ENCODE assay signal across 13 cellular contexts in genomic region chr2:174664084-174664759, GRCh38.
A peak's percentile ranks its signal among the peaks of the same experiment; 100 is the strongest.
DNase-seq lines count a peak whose midpoint lies in the region; ATAC-seq and TF ChIP-seq lines count a peak whose summit lies in the region.
"Had no signal": no experiment of that assay in that cellular context is flagged by ENCODE, and none has a peak within 500 bp of the region (broad histone marks: within the 10 kb centered on the region; RNA-seq: fewer than 3 reads in every experiment).

No MANE protein-coding gene starts in this region.

- 91% methylated on average over 7 of the region's 7 CpGs for WGBS in smooth muscle cell (ENCODE audit: low lambda C conversion rate)

- no peak overlapping the region for H3K4me3 ChIP-seq in CD4-positive, alpha-beta memory T cell (ENCODE audit: low read length in 2 of 2)
- H3K4me3 ChIP-seq in SJSA1, result no peak overlapping the region
- H3K4me3 ChIP-seq in smooth muscle cell, result no peak overlapping the region
- H3K4me3 ChIP-seq: BLaER1 treated with 17β-estradiol and CSF1 and Interleukin-3, amounts not matched to agents 10 nM and 100 nM had no signal

- no peaks in the 10 kb centered on the region for H3K9me3 ChIP-seq in CD4-positive, alpha-beta memory T cell (ENCODE audit: control insufficient read depth in 1 of 2, low read length in 2 of 2)
- H3K9me3 ChIP-seq in SJSA1 (replicated peaks) (no peaks in the 10 kb centered on the region), smooth muscle cell (replicated peaks; ENCODE audit: low read depth) (no peaks in the 10 kb centered on the region)

- H3K36me3 ChIP-seq in CD4-positive, alpha-beta memory T cell (ENCODE audit: insufficient read depth, low read length), result no peaks in the 10 kb centered on the region
- H3K36me3 ChIP-seq in SJSA1 (peaks cover 14% of the 10 kb centered on the region), smooth muscle cell (ENCODE audit: low read depth) (no peaks in the 10 kb centered on the region)
- H3K36me3 ChIP-seq: BLaER1 treated with 17β-estradiol and CSF1 and Interleukin-3, amounts not matched to agents 10 nM and 100 nM had no signal

- H3K27me3 ChIP-seq in CD4-positive, alpha-beta memory T cell (ENCODE audit: insufficient read depth, low read length), result no peaks in the 10 kb centered on the region
- H3K27me3 ChIP-seq in SJSA1 (replicated peaks) (no peaks in the 10 kb centered on the region), smooth muscle cell (ENCODE audit: low read depth) (no peaks in the 10 kb centered on the region)

- H3K4me1 Mint-ChIP-seq in CD4-positive, alpha-beta memory T cell, result peaks cover 8 to 44% (median 30%) of the 10 kb centered on the region in 4 donors

- H3K27me3 Mint-ChIP-seq in CD4-positive, alpha-beta memory T cell, result no peaks in the 10 kb centered on the region

- peak overlapping the region; percentile 9 for H3K9ac ChIP-seq in smooth muscle cell (ENCODE audit: low read depth)
- H3K9ac ChIP-seq: BLaER1 treated with 17β-estradiol and CSF1 and Interleukin-3, amounts not matched to agents 10 nM and 100 nM had no signal

- H3K36me3 Mint-ChIP-seq in CD4-positive, alpha-beta memory T cell, result no peaks in the 10 kb centered on the region

- POLR2A ChIA-PET in CD4-positive, alpha-beta memory T cell (lab: Charles Lee; ENCODE audit: partially characterized antibody), result no interaction called here

- no peak overlapping the region for H3K4me3 Mint-ChIP-seq in CD4-positive, alpha-beta memory T cell

- H3K27ac ChIP-seq in CD4-positive, alpha-beta memory T cell (ENCODE audit: low read depth, low read length), result no peak overlapping the region
- H3K27ac ChIP-seq in SJSA1 (peak overlapping the region; percentile 37; the same call in 1 of the 2 replicates), smooth muscle cell (ENCODE audit: low read depth) (peak overlapping the region; percentile 93)
- H3K27ac ChIP-seq: BLaER1 treated with 17β-estradiol and CSF1 and Interleukin-3, amounts not matched to agents 10 nM and 100 nM had no signal

- H3K4me2 ChIP-seq in smooth muscle cell, result peak overlapping the region; percentile 63

- ATAC-seq in HG02642 (IDR thresholded peaks at IDR 0.05; ENCODE audit: poor library complexity, unreplicated experiment) (no peak), HG03039 (IDR thresholded peaks at IDR 0.05; ENCODE audit: unreplicated experiment) (no peak), HG02763 (IDR thresholded peaks at IDR 0.05; ENCODE audit: unreplicated experiment) (no peak)

- H3F3A ChIP-seq in smooth muscle cell (ENCODE audit: low read depth), result peaks cover 20% of the 10 kb centered on the region

- no peak overlapping the region for H2AFZ ChIP-seq in smooth muscle cell (ENCODE audit: low read depth)

- intact Hi-C loops in CD4-positive, alpha-beta memory T cell (cut with micrococcal nuclease), result no loop called here

- CTCF ChIA-PET in CD4-positive, alpha-beta memory T cell (lab: Charles Lee; ENCODE audit: partially characterized antibody), result no interaction called here

- TF ChIP-seq CTCF in smooth muscle cell (IDR thresholded peaks at IDR 0.05; ENCODE audit: borderline replicate concordance, insufficient read depth, poor library complexity, severe bottlenecking), result no peak

- H3K79me2 ChIP-seq in smooth muscle cell (ENCODE audit: low read depth), result peaks cover 44% of the 10 kb centered on the region

- H3K27ac Mint-ChIP-seq in CD4-positive, alpha-beta memory T cell, result peak overlapping the region in 4 of 7 donors; percentile 29 to 78 (median 65)

- DNase-seq in CD4-positive, alpha-beta memory T cell, result no peak
- DNase-seq in SJSA1 (ENCODE audit: low read depth in 1 of 2, low spot score in 2 of 2) (peak in 1 of 2 experiments; percentile 12), fibroblast of peridontal ligament (ENCODE audit: extremely low read depth) (peak; percentile 26), smooth muscle cell (lab: John Stamatoyannopoulos, UW; ENCODE audit: unreplicated experiment) (no peak), DMS114 treated with DMSO at 0.1 percent for 48 hours (lab: John Stamatoyannopoulos, UW; ENCODE audit: unreplicated experiment) (no peak)
- DNase-seq: activated CD4-positive, alpha-beta T cell treated with anti-CD3 and anti-CD28 coated beads, Interleukin-2, amount 50 U/mL, for 1 hour; activated naive CD4-positive, alpha-beta T cell treated with Interleukin-2 at 50 U/mL for 16 hours; NCI-H2081; NK-92 treated with Interleukin-12 subunit alpha and Interleukin-12 subunit beta, amount 100 ng/mL, for 24 hours had no signal

- no peaks in the 10 kb centered on the region for H3K9me3 Mint-ChIP-seq in CD4-positive, alpha-beta memory T cell

- H4K20me1 ChIP-seq in smooth muscle cell (ENCODE audit: low read depth), result peaks cover 55% of the 10 kb centered on the region
- H4K20me1 ChIP-seq: BLaER1 treated with 17β-estradiol and CSF1 and Interleukin-3, amounts not matched to agents 10 nM and 100 nM had no signal

- peaks cover 15% of the 10 kb centered on the region for H3K4me1 ChIP-seq in CD4-positive, alpha-beta memory T cell (ENCODE audit: insufficient read depth, low read length)
- H3K4me1 ChIP-seq in SJSA1 (replicated peaks) (peaks cover 49% of the 10 kb centered on the region), smooth muscle cell (ENCODE audit: low read depth) (peaks cover 25% of the 10 kb centered on the region)
